1 cellular context compared by ENCODE assay signal in the genomic region with DNA sequence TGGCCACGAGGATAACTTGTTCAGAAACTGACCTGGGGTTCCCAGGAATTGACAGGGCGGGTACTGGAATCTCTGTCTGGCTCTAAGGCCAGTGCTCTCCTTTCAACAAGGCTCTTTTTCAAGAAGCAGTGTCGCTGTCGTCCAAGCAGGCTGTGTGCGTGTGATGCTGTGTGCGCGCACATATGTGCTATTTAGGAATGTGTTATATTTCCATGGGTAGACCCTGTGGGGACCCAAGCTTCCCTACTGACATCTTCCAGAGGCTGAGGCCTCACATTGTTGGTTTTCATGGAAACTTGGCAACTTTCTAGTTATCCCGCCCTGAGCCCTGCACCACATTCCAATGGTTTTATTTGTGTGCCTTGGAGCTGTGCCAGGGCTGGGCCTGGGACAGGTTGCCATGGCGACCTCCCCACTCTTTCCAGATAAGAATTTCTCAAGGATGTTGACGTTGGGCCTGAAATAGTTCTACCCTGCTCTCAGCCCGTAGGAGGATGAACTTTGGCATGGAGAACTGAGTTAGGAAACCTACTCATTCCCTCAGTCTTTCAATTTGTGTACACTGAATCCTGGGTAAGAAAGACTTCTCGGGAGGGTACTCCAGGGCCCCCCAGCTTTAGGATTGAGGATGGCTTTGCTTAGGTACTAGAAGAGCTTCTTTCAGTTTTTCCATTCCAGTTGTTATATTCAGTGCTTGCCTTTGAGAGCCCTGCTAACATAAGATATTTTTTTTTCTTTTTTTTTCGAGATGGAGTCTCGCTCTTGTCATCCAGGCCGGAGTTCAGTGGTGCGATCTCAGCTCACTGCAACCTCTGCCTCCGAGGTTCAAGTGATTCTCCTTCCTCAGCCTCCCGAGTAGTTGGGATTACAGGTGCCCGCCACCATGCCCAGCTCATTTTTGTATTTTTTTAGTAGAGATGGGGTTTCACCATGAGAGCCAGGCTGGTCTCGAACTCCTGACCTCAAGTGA.
TF ChIP-seq lines count a peak whose summit lies in the region.

No MANE protein-coding gene starts in this region.

TF ChIP-seq in HEK293, 187 proteins besides CTCF, POLR2A, EP300 and RAD21 (continued from another document and continues in another):
- TF ChIP-seq ZNF777 (tag by site-specific recombination; IDR thresholded peaks at IDR 0.05; ENCODE audit: borderline replicate concordance) = no peak
- TF ChIP-seq ZNF157 (tag by site-specific recombination; IDR thresholded peaks at IDR 0.05) = no peak
- TF ChIP-seq ZNF670 (tag by site-specific recombination; IDR thresholded peaks at IDR 0.05; ENCODE audit: low read depth) = no peak
- peak; percentile 52; the same call in 1 of the 2 replicates for TF ChIP-seq ZNF341 (tag by site-specific recombination; IDR thresholded peaks at IDR 0.05; ENCODE audit: low read depth)
- TF ChIP-seq ZFP41 (tag by site-specific recombination; IDR thresholded peaks at IDR 0.05; ENCODE audit: borderline replicate concordance) = no peak
- TF ChIP-seq, protein P1, sequence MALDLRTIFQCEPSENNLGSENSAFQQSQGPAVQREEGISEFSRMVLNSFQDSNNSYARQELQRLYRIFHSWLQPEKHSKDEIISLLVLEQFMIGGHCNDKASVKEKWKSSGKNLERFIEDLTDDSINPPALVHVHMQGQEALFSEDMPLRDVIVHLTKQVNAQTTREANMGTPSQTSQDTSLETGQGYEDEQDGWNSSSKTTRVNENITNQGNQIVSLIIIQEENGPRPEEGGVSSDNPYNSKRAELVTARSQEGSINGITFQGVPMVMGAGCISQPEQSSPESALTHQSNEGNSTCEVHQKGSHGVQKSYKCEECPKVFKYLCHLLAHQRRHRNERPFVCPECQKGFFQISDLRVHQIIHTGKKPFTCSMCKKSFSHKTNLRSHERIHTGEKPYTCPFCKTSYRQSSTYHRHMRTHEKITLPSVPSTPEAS (tag by site-specific recombination; IDR thresholded peaks at IDR 0.05) = peak; percentile 41; the same call in 1 of the 2 replicates
- peak; percentile 48; the same call in 1 of the 2 replicates for TF ChIP-seq ZNF2 (tag by site-specific recombination; IDR thresholded peaks at IDR 0.05)
- TF ChIP-seq, protein P2, sequence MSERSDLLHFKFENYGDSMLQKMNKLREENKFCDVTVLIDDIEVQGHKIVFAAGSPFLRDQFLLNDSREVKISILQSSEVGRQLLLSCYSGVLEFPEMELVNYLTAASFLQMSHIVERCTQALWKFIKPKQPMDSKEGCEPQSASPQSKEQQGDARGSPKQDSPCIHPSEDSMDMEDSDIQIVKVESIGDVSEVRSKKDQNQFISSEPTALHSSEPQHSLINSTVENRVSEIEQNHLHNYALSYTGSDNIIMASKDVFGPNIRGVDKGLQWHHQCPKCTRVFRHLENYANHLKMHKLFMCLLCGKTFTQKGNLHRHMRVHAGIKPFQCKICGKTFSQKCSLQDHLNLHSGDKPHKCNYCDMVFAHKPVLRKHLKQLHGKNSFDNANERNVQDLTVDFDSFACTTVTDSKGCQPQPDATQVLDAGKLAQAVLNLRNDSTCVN (tag by site-specific recombination; optimal IDR thresholded peaks at IDR 0.05) = no peak
- TF ChIP-seq SALL2 (tag by site-specific recombination; IDR thresholded peaks at IDR 0.05; ENCODE audit: borderline replicate concordance) = no peak
- TF ChIP-seq OVOL3 (tag by site-specific recombination; IDR thresholded peaks at IDR 0.05) = no peak
- TF ChIP-seq TRIM28 (IDR thresholded peaks at IDR 0.05; ENCODE audit: borderline replicate concordance, low read length) = peak; percentile 92
- TF ChIP-seq, protein P3, sequence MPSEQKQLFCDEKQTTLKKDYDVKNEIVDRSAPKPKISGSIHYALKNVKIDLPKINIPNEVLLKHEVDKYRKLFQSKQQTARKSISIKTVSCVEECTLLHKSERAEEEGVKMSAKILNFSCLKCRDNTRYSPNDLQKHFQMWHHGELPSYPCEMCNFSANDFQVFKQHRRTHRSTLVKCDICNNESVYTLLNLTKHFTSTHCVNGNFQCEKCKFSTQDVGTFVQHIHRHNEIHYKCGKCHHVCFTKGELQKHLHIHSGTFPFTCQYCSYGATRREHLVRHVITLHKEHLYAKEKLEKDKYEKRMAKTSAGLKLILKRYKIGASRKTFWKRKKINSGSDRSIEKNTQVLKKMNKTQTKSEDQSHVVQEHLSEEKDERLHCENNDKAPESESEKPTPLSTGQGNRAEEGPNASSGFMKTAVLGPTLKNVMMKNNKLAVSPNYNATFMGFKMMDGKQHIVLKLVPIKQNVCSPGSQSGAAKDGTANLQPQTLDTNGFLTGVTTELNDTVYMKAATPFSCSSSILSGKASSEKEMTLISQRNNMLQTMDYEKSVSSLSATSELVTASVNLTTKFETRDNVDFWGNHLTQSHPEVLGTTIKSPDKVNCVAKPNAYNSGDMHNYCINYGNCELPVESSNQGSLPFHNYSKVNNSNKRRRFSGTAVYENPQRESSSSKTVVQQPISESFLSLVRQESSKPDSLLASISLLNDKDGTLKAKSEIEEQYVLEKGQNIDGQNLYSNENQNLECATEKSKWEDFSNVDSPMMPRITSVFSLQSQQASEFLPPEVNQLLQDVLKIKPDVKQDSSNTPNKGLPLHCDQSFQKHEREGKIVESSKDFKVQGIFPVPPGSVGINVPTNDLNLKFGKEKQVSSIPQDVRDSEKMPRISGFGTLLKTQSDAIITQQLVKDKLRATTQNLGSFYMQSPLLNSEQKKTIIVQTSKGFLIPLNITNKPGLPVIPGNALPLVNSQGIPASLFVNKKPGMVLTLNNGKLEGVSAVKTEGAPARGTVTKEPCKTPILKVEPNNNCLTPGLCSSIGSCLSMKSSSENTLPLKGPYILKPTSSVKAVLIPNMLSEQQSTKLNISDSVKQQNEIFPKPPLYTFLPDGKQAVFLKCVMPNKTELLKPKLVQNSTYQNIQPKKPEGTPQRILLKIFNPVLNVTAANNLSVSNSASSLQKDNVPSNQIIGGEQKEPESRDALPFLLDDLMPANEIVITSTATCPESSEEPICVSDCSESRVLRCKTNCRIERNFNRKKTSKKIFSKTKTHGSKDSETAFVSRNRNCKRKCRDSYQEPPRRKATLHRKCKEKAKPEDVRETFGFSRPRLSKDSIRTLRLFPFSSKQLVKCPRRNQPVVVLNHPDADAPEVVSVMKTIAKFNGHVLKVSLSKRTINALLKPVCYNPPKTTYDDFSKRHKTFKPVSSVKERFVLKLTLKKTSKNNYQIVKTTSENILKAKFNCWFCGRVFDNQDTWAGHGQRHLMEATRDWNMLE (tag by site-specific recombination; conservative IDR thresholded peaks at IDR 0.05; ENCODE audit: low read depth) = no peak
- TF ChIP-seq RBAK (tag by site-specific recombination; IDR thresholded peaks at IDR 0.05) = no peak
- TF ChIP-seq, protein P4, sequence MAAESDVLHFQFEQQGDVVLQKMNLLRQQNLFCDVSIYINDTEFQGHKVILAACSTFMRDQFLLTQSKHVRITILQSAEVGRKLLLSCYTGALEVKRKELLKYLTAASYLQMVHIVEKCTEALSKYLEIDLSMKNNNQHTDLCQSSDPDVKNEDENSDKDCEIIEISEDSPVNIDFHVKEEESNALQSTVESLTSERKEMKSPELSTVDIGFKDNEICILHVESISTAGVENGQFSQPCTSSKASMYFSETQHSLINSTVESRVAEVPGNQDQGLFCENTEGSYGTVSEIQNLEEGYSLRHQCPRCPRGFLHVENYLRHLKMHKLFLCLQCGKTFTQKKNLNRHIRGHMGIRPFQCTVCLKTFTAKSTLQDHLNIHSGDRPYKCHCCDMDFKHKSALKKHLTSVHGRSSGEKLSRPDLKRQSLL (tag by site-specific recombination; IDR thresholded peaks at IDR 0.05) = 0 out of 2 replicates have a peak, but pooled peaks have one; percentile 35
- TF ChIP-seq ZNF561 (tag by site-specific recombination; IDR thresholded peaks at IDR 0.05; ENCODE audit: borderline replicate concordance) = peak; percentile 20; the same call in 1 of the 2 replicates
- TF ChIP-seq, protein P5, sequence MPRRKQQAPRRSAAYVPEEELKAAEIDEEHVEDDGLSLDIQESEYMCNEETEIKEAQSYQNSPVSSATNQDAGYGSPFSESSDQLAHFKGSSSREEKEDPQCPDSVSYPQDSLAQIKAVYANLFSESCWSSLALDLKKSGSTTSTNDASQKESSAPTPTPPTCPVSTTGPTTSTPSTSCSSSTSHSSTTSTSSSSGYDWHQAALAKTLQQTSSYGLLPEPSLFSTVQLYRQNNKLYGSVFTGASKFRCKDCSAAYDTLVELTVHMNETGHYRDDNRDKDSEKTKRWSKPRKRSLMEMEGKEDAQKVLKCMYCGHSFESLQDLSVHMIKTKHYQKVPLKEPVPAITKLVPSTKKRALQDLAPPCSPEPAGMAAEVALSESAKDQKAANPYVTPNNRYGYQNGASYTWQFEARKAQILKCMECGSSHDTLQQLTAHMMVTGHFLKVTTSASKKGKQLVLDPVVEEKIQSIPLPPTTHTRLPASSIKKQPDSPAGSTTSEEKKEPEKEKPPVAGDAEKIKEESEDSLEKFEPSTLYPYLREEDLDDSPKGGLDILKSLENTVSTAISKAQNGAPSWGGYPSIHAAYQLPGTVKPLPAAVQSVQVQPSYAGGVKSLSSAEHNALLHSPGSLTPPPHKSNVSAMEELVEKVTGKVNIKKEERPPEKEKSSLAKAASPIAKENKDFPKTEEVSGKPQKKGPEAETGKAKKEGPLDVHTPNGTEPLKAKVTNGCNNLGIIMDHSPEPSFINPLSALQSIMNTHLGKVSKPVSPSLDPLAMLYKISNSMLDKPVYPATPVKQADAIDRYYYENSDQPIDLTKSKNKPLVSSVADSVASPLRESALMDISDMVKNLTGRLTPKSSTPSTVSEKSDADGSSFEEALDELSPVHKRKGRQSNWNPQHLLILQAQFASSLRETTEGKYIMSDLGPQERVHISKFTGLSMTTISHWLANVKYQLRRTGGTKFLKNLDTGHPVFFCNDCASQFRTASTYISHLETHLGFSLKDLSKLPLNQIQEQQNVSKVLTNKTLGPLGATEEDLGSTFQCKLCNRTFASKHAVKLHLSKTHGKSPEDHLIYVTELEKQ (tag by site-specific recombination; IDR thresholded peaks at IDR 0.05; ENCODE audit: borderline replicate concordance) = no peak
- TF ChIP-seq ZNF707 (tag by site-specific recombination; IDR thresholded peaks at IDR 0.05) = no peak
- TF ChIP-seq KLF10 (tag by site-specific recombination; IDR thresholded peaks at IDR 0.05) = peak; percentile 61
- TF ChIP-seq ZNF221 (tag by site-specific recombination; IDR thresholded peaks at IDR 0.05; ENCODE audit: borderline replicate concordance) = no peak
- no peak for TF ChIP-seq ZNF426 (tag by site-specific recombination; IDR thresholded peaks at IDR 0.05)
- no peak for TF ChIP-seq ZNF433 (tag by site-specific recombination; IDR thresholded peaks at IDR 0.05; ENCODE audit: low read depth)
- TF ChIP-seq, protein P6, sequence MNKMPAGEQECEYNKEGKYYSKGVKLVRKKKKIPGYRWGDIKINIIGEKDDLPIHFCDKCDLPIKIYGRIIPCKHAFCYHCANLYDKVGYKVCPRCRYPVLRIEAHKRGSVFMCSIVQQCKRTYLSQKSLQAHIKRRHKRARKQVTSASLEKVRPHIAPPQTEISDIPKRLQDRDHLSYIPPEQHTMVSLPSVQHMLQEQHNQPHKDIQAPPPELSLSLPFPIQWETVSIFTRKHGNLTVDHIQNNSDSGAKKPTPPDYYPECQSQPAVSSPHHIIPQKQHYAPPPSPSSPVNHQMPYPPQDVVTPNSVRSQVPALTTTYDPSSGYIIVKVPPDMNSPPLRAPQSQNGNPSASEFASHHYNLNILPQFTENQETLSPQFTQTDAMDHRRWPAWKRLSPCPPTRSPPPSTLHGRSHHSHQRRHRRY (tag by site-specific recombination; IDR thresholded peaks at IDR 0.05) = no peak
- TF ChIP-seq ZNF155 (tag by site-specific recombination; IDR thresholded peaks at IDR 0.05) = no peak
- TF ChIP-seq ZNF311 (tag by site-specific recombination; IDR thresholded peaks at IDR 0.05; ENCODE audit: borderline replicate concordance) = no peak
- no peak for TF ChIP-seq MYNN (tag by site-specific recombination; IDR thresholded peaks at IDR 0.05; ENCODE audit: borderline replicate concordance)
- TF ChIP-seq, protein P7, sequence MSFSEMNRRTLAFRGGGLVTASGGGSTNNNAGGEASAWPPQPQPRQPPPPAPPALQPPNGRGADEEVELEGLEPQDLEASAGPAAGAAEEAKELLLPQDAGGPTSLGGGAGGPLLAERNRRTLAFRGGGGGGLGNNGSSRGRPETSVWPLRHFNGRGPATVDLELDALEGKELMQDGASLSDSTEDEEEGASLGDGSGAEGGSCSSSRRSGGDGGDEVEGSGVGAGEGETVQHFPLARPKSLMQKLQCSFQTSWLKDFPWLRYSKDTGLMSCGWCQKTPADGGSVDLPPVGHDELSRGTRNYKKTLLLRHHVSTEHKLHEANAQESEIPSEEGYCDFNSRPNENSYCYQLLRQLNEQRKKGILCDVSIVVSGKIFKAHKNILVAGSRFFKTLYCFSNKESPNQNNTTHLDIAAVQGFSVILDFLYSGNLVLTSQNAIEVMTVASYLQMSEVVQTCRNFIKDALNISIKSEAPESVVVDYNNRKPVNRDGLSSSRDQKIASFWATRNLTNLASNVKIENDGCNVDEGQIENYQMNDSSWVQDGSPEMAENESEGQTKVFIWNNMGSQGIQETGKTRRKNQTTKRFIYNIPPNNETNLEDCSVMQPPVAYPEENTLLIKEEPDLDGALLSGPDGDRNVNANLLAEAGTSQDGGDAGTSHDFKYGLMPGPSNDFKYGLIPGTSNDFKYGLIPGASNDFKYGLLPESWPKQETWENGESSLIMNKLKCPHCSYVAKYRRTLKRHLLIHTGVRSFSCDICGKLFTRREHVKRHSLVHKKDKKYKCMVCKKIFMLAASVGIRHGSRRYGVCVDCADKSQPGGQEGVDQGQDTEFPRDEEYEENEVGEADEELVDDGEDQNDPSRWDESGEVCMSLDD (tag by site-specific recombination; IDR thresholded peaks at IDR 0.05) = no peak
- TF ChIP-seq, protein P8, sequence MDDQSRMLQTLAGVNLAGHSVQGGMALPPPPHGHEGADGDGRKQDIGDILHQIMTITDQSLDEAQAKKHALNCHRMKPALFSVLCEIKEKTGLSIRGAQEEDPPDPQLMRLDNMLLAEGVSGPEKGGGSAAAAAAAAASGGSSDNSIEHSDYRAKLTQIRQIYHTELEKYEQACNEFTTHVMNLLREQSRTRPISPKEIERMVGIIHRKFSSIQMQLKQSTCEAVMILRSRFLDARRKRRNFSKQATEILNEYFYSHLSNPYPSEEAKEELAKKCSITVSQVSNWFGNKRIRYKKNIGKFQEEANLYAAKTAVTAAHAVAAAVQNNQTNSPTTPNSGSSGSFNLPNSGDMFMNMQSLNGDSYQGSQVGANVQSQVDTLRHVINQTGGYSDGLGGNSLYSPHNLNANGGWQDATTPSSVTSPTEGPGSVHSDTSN (CRISPR knock-in tag; IDR thresholded peaks at IDR 0.05) = no peak
- TF ChIP-seq GLIS1 (tag by site-specific recombination; IDR thresholded peaks at IDR 0.05) = no peak
- no peak for TF ChIP-seq ZNF785 (tag by site-specific recombination; IDR thresholded peaks at IDR 0.05)
- TF ChIP-seq ZNF274 (IDR thresholded peaks at IDR 0.05; ENCODE audit: low read length) = no peak
- TF ChIP-seq ZNF274 (tag by site-specific recombination; IDR thresholded peaks at IDR 0.05; ENCODE audit: borderline replicate concordance) = no peak
- TF ChIP-seq WT1 (tag by site-specific recombination; IDR thresholded peaks at IDR 0.05) = 0 out of 2 replicates have a peak, but pooled peaks have one; percentile 29
- TF ChIP-seq GFI1B (tag by site-specific recombination; IDR thresholded peaks at IDR 0.05) = no peak
- TF ChIP-seq ZNF266 (tag by site-specific recombination; IDR thresholded peaks at IDR 0.05; ENCODE audit: low read depth) = no peak
- TF ChIP-seq, protein P9, sequence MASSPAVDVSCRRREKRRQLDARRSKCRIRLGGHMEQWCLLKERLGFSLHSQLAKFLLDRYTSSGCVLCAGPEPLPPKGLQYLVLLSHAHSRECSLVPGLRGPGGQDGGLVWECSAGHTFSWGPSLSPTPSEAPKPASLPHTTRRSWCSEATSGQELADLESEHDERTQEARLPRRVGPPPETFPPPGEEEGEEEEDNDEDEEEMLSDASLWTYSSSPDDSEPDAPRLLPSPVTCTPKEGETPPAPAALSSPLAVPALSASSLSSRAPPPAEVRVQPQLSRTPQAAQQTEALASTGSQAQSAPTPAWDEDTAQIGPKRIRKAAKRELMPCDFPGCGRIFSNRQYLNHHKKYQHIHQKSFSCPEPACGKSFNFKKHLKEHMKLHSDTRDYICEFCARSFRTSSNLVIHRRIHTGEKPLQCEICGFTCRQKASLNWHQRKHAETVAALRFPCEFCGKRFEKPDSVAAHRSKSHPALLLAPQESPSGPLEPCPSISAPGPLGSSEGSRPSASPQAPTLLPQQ (tag by site-specific recombination; IDR thresholded peaks at IDR 0.05) = peak; percentile 70
